ENCODE assay signal across 8 cellular contexts in genomic region chr14:60723218-60724079, GRCh38. TPM values are rescaled to one million over a fixed set of nuclear protein-coding genes. Genes with fewer than 3 reads are reported as not detected.
DNase-seq lines count a peak whose midpoint lies in the region; ATAC-seq and TF ChIP-seq lines count a peak whose summit lies in the region.

No MANE protein-coding gene starts in this region.

- H3K4me1 ChIP-seq in OCI-LY7 (ENCODE audit: insufficient read depth, low read length, poor library complexity, severe bottlenecking) (peaks cover 15% of the 10 kb centered on the region), psoas muscle (peaks cover 23% of the 10 kb centered on the region)

- 0 to 1% (median 1%) methylated on average over 61 to 88 of the region's 88 CpGs for WGBS in psoas muscle, 3 donors

- H3K9me3 ChIP-seq in OCI-LY7 (ENCODE audit: low read length) (no peaks in the 10 kb centered on the region), psoas muscle (no peaks in the 10 kb centered on the region)

- H3K9me2 ChIP-seq in OCI-LY7 (ENCODE audit: insufficient read depth, low read length), result no peaks in the 10 kb centered on the region

- H3K4me3 ChIP-seq in OCI-LY7 (ENCODE audit: low read depth, low read length, poor library complexity, severe bottlenecking) (peak overlapping the region; percentile 83), psoas muscle (peak overlapping the region; percentile 96)

- H3K36me3 ChIP-seq in OCI-LY7 (ENCODE audit: insufficient read depth, low read length) (no peaks in the 10 kb centered on the region), psoas muscle (ENCODE audit: insufficient read depth in 1 of 2, low read depth in 1 of 2) (peaks cover 0 to 21% of the 10 kb centered on the region in 2 donors)

- no peaks in the 10 kb centered on the region for H4K20me1 ChIP-seq in OCI-LY7 (ENCODE audit: insufficient read depth, low read length)

- peak overlapping the region; percentile 92 for H3K4me3 Mint-ChIP-seq in activated naive CD8-positive, alpha-beta T cell treated with anti-CD3 and anti-CD28 coated beads, Interleukin-2, amount 10 ng/mL, durations not matched to agents 7 days and 5 days

- peaks cover 83% of the 10 kb centered on the region for H3K27me3 Mint-ChIP-seq in activated naive CD8-positive, alpha-beta T cell treated with anti-CD3 and anti-CD28 coated beads, Interleukin-2, amount 10 ng/mL, durations not matched to agents 7 days and 5 days

- CTCF ChIA-PET in OCI-LY7 (lab: Charles Lee; ENCODE audit: unreplicated experiment), result interaction anchor here (0.5 to 0.9 kb wide), 3 partner anchors 9 to 357 kb away, joined by 3 to 4 read pairs (median 3); no protein-coding TSS in a partner anchor

- H3K79me2 ChIP-seq in OCI-LY7 (ENCODE audit: insufficient read depth, low read depth, low read length), result no peaks in the 10 kb centered on the region

- intact Hi-C loops in OCI-LY7 (cut with micrococcal nuclease; ENCODE audit: unreplicated experiment) (no loop called here), left ventricle myocardium superior (cut with micrococcal nuclease) (no loop called here), psoas muscle (cut with DNase I) (loop anchor here (5.0 to 10.0 kb wide), 6 partner anchors 66 to 531 kb away; no protein-coding TSS in a partner anchor)

- peak overlapping the region; percentile 86 for H2AFZ ChIP-seq in OCI-LY7 (ENCODE audit: low read length)

- H3K27me3 ChIP-seq in psoas muscle (ENCODE audit: insufficient read depth in 3 of 3, low read length in 2 of 3), result no peaks in the 10 kb centered on the region

- peaks cover 18% of the 10 kb centered on the region for H3K4me1 Mint-ChIP-seq in activated naive CD8-positive, alpha-beta T cell treated with anti-CD3 and anti-CD28 coated beads, Interleukin-2, amount 10 ng/mL, durations not matched to agents 7 days and 5 days

- H3K27ac ChIP-seq in OCI-LY7 (ENCODE audit: low read depth, low read length, poor library complexity, severe bottlenecking) (no peak overlapping the region), psoas muscle (peak overlapping the region; percentile 97)

- no peak for TF ChIP-seq CTCF in OCI-LY7 (conservative IDR thresholded peaks at IDR 0.05; ENCODE audit: low read length)
- no peak for TF ChIP-seq CTCF in psoas muscle (IDR thresholded peaks at IDR 0.05)

- no peaks in the 10 kb centered on the region for H3K36me3 Mint-ChIP-seq in activated naive CD8-positive, alpha-beta T cell treated with anti-CD3 and anti-CD28 coated beads, Interleukin-2, amount 10 ng/mL, durations not matched to agents 7 days and 5 days

- DNase-seq in NCI-H2227 (lab: John Stamatoyannopoulos, UW; ENCODE audit: unreplicated experiment) (peak; percentile 35), NCI-H2227 treated with DMSO at 0.1 percent for 48 hours (lab: John Stamatoyannopoulos, UW) (no peak), OCI-LY7 (ENCODE audit: low spot score) (peak; percentile 57), left ventricle myocardium superior (peak; percentile 53), psoas muscle (peak; percentile 49 to 81)
- DNase-seq in activated naive CD8-positive, alpha-beta T cell treated with anti-CD3 and anti-CD28 coated beads, Interleukin-2, amount 10 ng/mL, durations not matched to agents 7 days and 5 days, result peak; percentile 54
- no peak for DNase-seq in effector CD4-positive, alpha-beta T cell

- H3K27ac Mint-ChIP-seq in activated naive CD8-positive, alpha-beta T cell treated with anti-CD3 and anti-CD28 coated beads, Interleukin-2, amount 10 ng/mL, durations not matched to agents 7 days and 5 days, result no peak overlapping the region

- ATAC-seq in HG02884 (IDR thresholded peaks at IDR 0.05; ENCODE audit: unreplicated experiment) (peak; percentile 37), left ventricle myocardium superior (peak; percentile 66), psoas muscle (peak; percentile 37 to 57 (median 46))
- peak; percentile 43 for ATAC-seq in activated naive CD8-positive, alpha-beta T cell treated with anti-CD3 and anti-CD28 coated beads, Interleukin-2, amount 10 ng/mL, durations not matched to agents 7 days and 5 days (ENCODE audit: low read depth)

- peak overlapping the region; percentile 79 for H3K4me2 ChIP-seq in OCI-LY7 (ENCODE audit: low read length)

- peaks cover 4% of the 10 kb centered on the region for H3K9me3 Mint-ChIP-seq in activated naive CD8-positive, alpha-beta T cell treated with anti-CD3 and anti-CD28 coated beads, Interleukin-2, amount 10 ng/mL, durations not matched to agents 7 days and 5 days

- POLR2A ChIA-PET in OCI-LY7 (lab: Charles Lee), result interaction anchor here (0.6 to 1.7 kb wide), 3 partner anchors 11 to 18 kb away, joined by 3 to 4 read pairs (median 4); partner anchors contain the start of gene MNAT1
- POLR2A ChIA-PET in activated naive CD8-positive, alpha-beta T cell treated with anti-CD3 and anti-CD28 coated beads, Interleukin-2, amount 10 ng/mL, durations not matched to agents 7 days and 5 days (lab: Charles Lee), result no interaction called here

- BruUV-seq in OCI-LY7 (replicated peaks; lab: Mats Ljungman, UMichigan), result no TSS peak

RNA-seq across cellular contexts. Expression of gene SIX4, which starts 0.7 kb away (rescaled TPM):
- 3.1 and 5.9 TPM in 2 replicates for total RNA-seq in OCI-LY7 (2014; rRNA removed; shearing (Covaris generic))
- total RNA-seq in OCI-LY7 (2022) (2.4 TPM in 2 replicates), left ventricle myocardium superior (1.6 TPM), psoas muscle (10 to 100 TPM; 24.8 to 44.8 (median 33.2) TPM)
- under 1 TPM in 1 of 2 experiments, not detected in 1; 0.17 TPM for total RNA-seq in activated naive CD8-positive, alpha-beta T cell treated with anti-CD3 and anti-CD28 coated beads, Interleukin-2, amount 10 ng/mL, durations not matched to agents 7 days and 5 days
- 10 to 100 TPM in 2 of 3 donors, under 1 TPM in 1; 0.85 to 26.1 (median 13.9) TPM for polyA plus RNA-seq in psoas muscle

RNA-seq across cellular contexts. Expression of gene MNAT1, which starts 11.1 kb away (rescaled TPM):
- total RNA-seq in OCI-LY7 (2014; rRNA removed; shearing (Covaris generic)), result 58.5 and 72.0 TPM in 2 replicates
- 60.9 TPM in 2 replicates for total RNA-seq in OCI-LY7 (2022)
- total RNA-seq in activated naive CD8-positive, alpha-beta T cell treated with anti-CD3 and anti-CD28 coated beads, Interleukin-2, amount 10 ng/mL, durations not matched to agents 7 days and 5 days, result 10 to 100 TPM; 33.5 to 33.9 TPM
- 25.8 TPM for total RNA-seq in left ventricle myocardium superior
- total RNA-seq in psoas muscle, result 10 to 100 TPM; 54.5 to 74.3 (median 57.2) TPM
- 10 to 100 TPM; 24.0 to 62.8 (median 62.2) TPM for polyA plus RNA-seq in psoas muscle

Comparison
In these comparisons a context has a peak if more than half of its experiments do, and no peak if none do; other contexts are left out.
1. DNase-seq: peak in NCI-H2227 (single experiment), OCI-LY7 (single experiment), activated naive CD8-positive, alpha-beta T cell treated with anti-CD3 and anti-CD28 coated beads, Interleukin-2, amount 10 ng/mL, durations not matched to agents 7 days and 5 days (single experiment), left ventricle myocardium superior (single experiment) and psoas muscle (2 of 2); none in NCI-H2227 treated with DMSO at 0.1 percent for 48 hours (single experiment) and effector CD4-positive, alpha-beta T cell (single experiment).
2. intact Hi-C loops: an anchor here in psoas muscle (5.0 to 10.0 kb wide); none called in OCI-LY7 and left ventricle myocardium superior.
3. Peak in every context shown above with its lines, with median percentiles within 50 percentile points of each other: ATAC-seq.